ENCODE assay signal across 8 cellular contexts in genomic region chr3:129316121-129317013, GRCh38. TPM values are rescaled to one million over a fixed set of nuclear protein-coding genes. Genes with fewer than 3 reads are reported as not detected.
DNase-seq lines count a peak whose midpoint lies in the region; ATAC-seq and TF ChIP-seq lines count a peak whose summit lies in the region.

No MANE protein-coding gene starts in this region.

- H3K36me3 Mint-ChIP-seq in mesothelial cell of epicardium, result peaks cover 3% of the 10 kb centered on the region

- H3K9me3 ChIP-seq in endocrine pancreas (ENCODE audit: control insufficient read depth, low read length), result no peaks in the 10 kb centered on the region

- no peaks in the 10 kb centered on the region for H3K27me3 ChIP-seq in endocrine pancreas (ENCODE audit: control insufficient read depth, insufficient read depth, low read length)

- DNase-seq in NK-92 treated with Interleukin-12 subunit alpha and Interleukin-12 subunit beta, amount 100 ng/mL, for 24 hours (lab: John Stamatoyannopoulos, UW), result peak; percentile 57
- DNase-seq in NK-92 (lab: John Stamatoyannopoulos, UW; ENCODE audit: unreplicated experiment) (no peak), NOMO-1 treated with DMSO at 0.1 percent for 48 hours (lab: John Stamatoyannopoulos, UW; ENCODE audit: unreplicated experiment) (peak; percentile 75), mesothelial cell of epicardium (ENCODE audit: low spot score in 2 of 2, unreplicated experiment in 2 of 2) (peak; percentile 82 to 96)
- peak; percentile 58 for DNase-seq in activated CD8-positive, alpha-beta memory T cell treated with anti-CD3 and anti-CD28 coated beads, Interleukin-2, amount 50 U/mL, for 1 hour (ENCODE audit: extremely low read depth)
- DNase-seq in stimulated activated CD8-positive, alpha-beta memory T cell treated with anti-CD3 and anti-CD28 coated beads, Interleukin-15, amount 100 ng/mL, for 48 hours (ENCODE audit: low read depth in 2 of 2), result peak; percentile 71 to 72

- no peaks in the 10 kb centered on the region for H3K9me3 Mint-ChIP-seq in mesothelial cell of epicardium

- H3K9ac ChIP-seq in endocrine pancreas (ENCODE audit: control insufficient read depth, insufficient read depth, low read length), result peak overlapping the region; percentile 78

- H3K27ac Mint-ChIP-seq in mesothelial cell of epicardium, result peak overlapping the region; percentile 83

- peaks cover 14% of the 10 kb centered on the region for H3K4me1 Mint-ChIP-seq in mesothelial cell of epicardium

- no peaks in the 10 kb centered on the region for H3K36me3 ChIP-seq in endocrine pancreas (ENCODE audit: control insufficient read depth, insufficient read depth, low read length)

- peak; percentile 47 for TF ChIP-seq CTCF in mesothelial cell of epicardium (IDR thresholded peaks at IDR 0.05; ENCODE audit: unreplicated experiment)

- H3K4me3 Mint-ChIP-seq in mesothelial cell of epicardium, result peak overlapping the region; percentile 89

- no peaks in the 10 kb centered on the region for H3K27me3 Mint-ChIP-seq in mesothelial cell of epicardium (ENCODE audit: low read depth)

- no peaks in the 10 kb centered on the region for H3K4me1 ChIP-seq in endocrine pancreas (ENCODE audit: control insufficient read depth, insufficient read depth, low read length)

- peak; percentile 40 for ATAC-seq in HG03460 (IDR thresholded peaks at IDR 0.05; ENCODE audit: unreplicated experiment)

- H3K4me3 ChIP-seq in endocrine pancreas (ENCODE audit: control insufficient read depth, insufficient read depth, low read length), result no peak overlapping the region

RNA-seq across cellular contexts. Expression of gene HMCES, which starts 37.7 kb away (rescaled TPM):
- total RNA-seq in mesothelial cell of epicardium, result 26.6 to 31.1 TPM (median 29.6 TPM) in 3 replicates
